ENCODE assay signal across 1 cellular context in genomic region chr12:114636723-114637480, GRCh38.
TF ChIP-seq lines count a peak whose summit lies in the region.

No MANE protein-coding gene starts in this region.

TF ChIP-seq in HEK293, 187 proteins besides CTCF, POLR2A, EP300 and RAD21 (continued from another document):
- 0 out of 2 replicates have a peak, but pooled peaks have one; percentile 15 for TF ChIP-seq ZSCAN4 (tag by site-specific recombination; IDR thresholded peaks at IDR 0.05)
- TF ChIP-seq INSM2 (tag by site-specific recombination; IDR thresholded peaks at IDR 0.05) = no peak
- no peak for TF ChIP-seq ZFHX2 (tag by site-specific recombination; conservative IDR thresholded peaks at IDR 0.05)
- TF ChIP-seq ZNF404 (tag by site-specific recombination; IDR thresholded peaks at IDR 0.05) = no peak
- TF ChIP-seq KLF17 (tag by site-specific recombination; IDR thresholded peaks at IDR 0.05) = no peak
